27 cellular contexts compared by ENCODE assay signal in the genomic region with DNA sequence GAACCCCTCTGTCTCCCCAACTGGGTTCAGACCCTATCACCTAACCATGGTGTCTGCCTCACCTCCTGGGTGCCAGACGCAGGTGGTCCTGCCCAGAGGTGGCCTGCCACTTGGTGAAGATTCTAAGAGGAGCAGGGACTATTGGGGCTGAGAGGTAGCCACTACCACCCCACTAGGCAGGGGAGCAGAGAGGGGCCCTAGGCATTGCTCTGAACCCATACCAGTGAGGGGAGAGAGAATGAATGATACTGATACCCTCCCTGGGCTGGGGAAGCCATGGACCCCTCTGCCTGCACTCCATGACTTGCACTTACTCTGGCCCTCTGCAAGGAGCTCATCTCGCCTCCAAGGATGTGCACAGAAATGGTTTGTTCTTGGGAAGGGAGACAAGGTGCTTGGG. TPM values are rescaled to one million over a fixed set of nuclear protein-coding genes. Genes with fewer than 3 reads are reported as not detected.
"Had no signal": no experiment of that assay in that cellular context is flagged by ENCODE, and none has a peak within 500 bp of the region (broad histone marks: within the 10 kb centered on the region; RNA-seq: fewer than 3 reads in every experiment).

No MANE protein-coding gene starts in this region.

- H3K27me3 Mint-ChIP-seq: effector memory CD8-positive, alpha-beta T cell; stimulated activated memory B cell treated with anti-CD40 and anti-IgM and Interleukin-4, amounts not matched to agents 10 μg/mL and 1 μg/mL and 100 μg/mL, for 72 hours had no signal

- H3K4me3 ChIP-seq: body of pancreas, colonic mucosa, dorsolateral prefrontal cortex, esophagus squamous epithelium, gastrocnemius medialis, right lobe of liver, testis, vagina had no signal

- H3K27ac ChIP-seq: body of pancreas, colonic mucosa, esophagus squamous epithelium, gastrocnemius medialis, right lobe of liver, testis, vagina had no signal

- H3K27ac Mint-ChIP-seq: nephron; stimulated activated memory B cell treated with anti-CD40 and anti-IgM and Interleukin-4, amounts not matched to agents 10 μg/mL and 1 μg/mL and 100 μg/mL, for 72 hours had no signal

- H3K4me1 ChIP-seq: body of pancreas, colonic mucosa, right lobe of liver, testis had no signal

- H3K9me3 Mint-ChIP-seq: activated T-cell treated with anti-CD3 and anti-CD28 coated beads, Interleukin-2, amount 50 U/mL, for 4 hours; effector memory CD8-positive, alpha-beta T cell; nephron; stimulated activated memory B cell treated with anti-CD40 and anti-IgM and Interleukin-4, amounts not matched to agents 10 μg/mL and 1 μg/mL and 100 μg/mL, for 72 hours had no signal

- DNase-seq: activated CD8-positive, alpha-beta memory T cell treated with anti-CD3 and anti-CD28 coated beads for 24 hours; activated CD8-positive, alpha-beta memory T cell treated with anti-CD3 and anti-CD28 coated beads, Interleukin-2, amount 50 U/mL, for 4 hours; activated naive CD4-positive, alpha-beta T cell treated with anti-CD3 and anti-CD28 coated beads, Interleukin-2, amount 50 U/mL, for 16 hours; activated T-cell treated with anti-CD3 and anti-CD28 coated beads, Interleukin-2, amount 50 U/mL, for 4 hours; anterior cingulate cortex; body of pancreas; caudate nucleus; effector memory CD8-positive, alpha-beta T cell; esophagus squamous epithelium; gastrocnemius medialis; hippocampal formation; islet precursor cell; left cardiac atrium; occipital lobe; right lobe of liver; small intestine; stimulated activated CD4-positive, alpha-beta T cell treated with anti-CD3 and anti-CD28 coated beads, Interleukin-2, amount 100 ng/mL, for 24 hours; T-helper 1 cell; T-helper 9 cell; testis; trophoblast cell had no signal

- H3K36me3 ChIP-seq: colonic mucosa, gastrocnemius medialis had no signal

- H3K9me3 ChIP-seq: body of pancreas, colonic mucosa, esophagus squamous epithelium, gastrocnemius medialis, right lobe of liver, testis, vagina had no signal

- H3K4me3 Mint-ChIP-seq: activated T-cell treated with anti-CD3 and anti-CD28 coated beads, Interleukin-2, amount 50 U/mL, for 4 hours; effector memory CD8-positive, alpha-beta T cell; nephron; stimulated activated memory B cell treated with anti-CD40 and anti-IgM and Interleukin-4, amounts not matched to agents 10 μg/mL and 1 μg/mL and 100 μg/mL, for 72 hours had no signal

RNA-seq across cellular contexts. Expression of a gene that starts 31.7 kb away (rescaled TPM):
- total RNA-seq: body of pancreas, myocyte, occipital lobe, right lobe of liver, vagina had no signal
